In genomic region chr10:121005948-121006587, GRCh38 we compare ENCODE assay signal across 31 cellular contexts.
"Had no signal": no experiment of that assay in that cellular context is flagged by ENCODE, and none has a peak within 500 bp of the region (broad histone marks: within the 10 kb centered on the region; RNA-seq: fewer than 3 reads in every experiment).

No MANE protein-coding gene starts in this region.

- H3K27ac ChIP-seq: ovary, parathyroid adenoma, psoas muscle, skin epidermis, spleen, suprapubic skin, thoracic aorta, thyroid gland, tibial nerve, upper lobe of left lung, vagina had no signal

- H2AFZ ChIP-seq: parathyroid adenoma had no signal

- H3K9ac ChIP-seq: parathyroid adenoma had no signal

- H3K9me3 ChIP-seq: ovary, thyroid gland had no signal

- DNase-seq: naive thymus-derived CD8-positive, alpha-beta T cell; nephron progenitor cell; occipital lobe; ovary; posterior cingulate gyrus; psoas muscle; right cardiac atrium; spleen; stimulated activated CD4-positive, alpha-beta T cell treated with anti-CD3 and anti-CD28 coated beads, Interleukin-12 subunit alpha, Interleukin-12 subunit beta, amount 100 ng/mL, for 4 hours; stimulated activated CD4-positive, alpha-beta T cell treated with anti-CD3 and anti-CD28 coated beads, Interleukin-1b, Interleukin-23, amount 100 ng/mL, for 48 hours; stimulated activated CD4-positive, alpha-beta T cell treated with anti-CD3 and anti-CD28 coated beads, Interleukin-4, amount 100 ng/mL, for 1 hour; stimulated activated CD4-positive, alpha-beta T cell treated with anti-CD3 and anti-CD28 coated beads, Interleukin-4, amount 100 ng/mL, for 4 hours; stimulated activated CD8-positive, alpha-beta memory T cell treated with anti-CD3 and anti-CD28 coated beads, Interleukin-4, amount 100 ng/mL, for 48 hours; stimulated activated naive CD4-positive, alpha-beta T cell; stimulated activated naive CD8-positive, alpha-beta T cell treated with anti-CD3 and anti-CD28 coated beads, Interleukin-15, amount 100 ng/mL, for 72 hours; stimulated activated naive CD8-positive, alpha-beta T cell treated with anti-CD3 and anti-CD28 coated beads, Interleukin-15, Interleukin-2, amounts not matched to agents 100 U/mL and 50 U/mL, for 24 hours; substantia nigra; thyroid gland; trophoblast cell; upper lobe of left lung had no signal

- H3K4me2 ChIP-seq: smooth muscle cell had no signal

- FAIRE-seq: urothelium cell line had no signal

- H3K27me3 ChIP-seq: ovary, suprapubic skin, thyroid gland, tibial nerve, upper lobe of left lung, vagina had no signal

- ATAC-seq: naive thymus-derived CD8-positive, alpha-beta T cell; natural killer cell treated with Interleukin-12 subunit alpha and Interleukin-12 subunit beta and Interleukin-15 and Interleukin-18, amount 100 ng/mL, for 72 hours; psoas muscle; right cardiac atrium; sciatic nerve; stimulated activated memory B cell treated with anti-CD40 and anti-IgM and Interleukin-4, amounts not matched to agents 10 μg/mL and 1 μg/mL and 100 μg/mL, for 72 hours; stimulated activated naive CD8-positive, alpha-beta T cell treated with anti-CD3 and anti-CD28 coated beads, Interleukin-15, amount 100 ng/mL, for 72 hours; stimulated activated naive CD8-positive, alpha-beta T cell treated with anti-CD3 and anti-CD28 coated beads, Interleukin-15, Interleukin-2, amounts not matched to agents 100 U/mL and 50 U/mL, for 24 hours had no signal

- H3K36me3 ChIP-seq: ovary, spleen, suprapubic skin, thoracic aorta, thyroid gland, tibial nerve, upper lobe of left lung, vagina had no signal

- H3K79me2 ChIP-seq: parathyroid adenoma had no signal

- H3K4me1 ChIP-seq: psoas muscle, spleen, suprapubic skin, thyroid gland, tibial nerve, upper lobe of left lung, vagina had no signal

- H3K4me3 ChIP-seq: ovary, psoas muscle, skin epidermis, smooth muscle cell, spleen, suprapubic skin, thoracic aorta, thyroid gland, tibial nerve, upper lobe of left lung, vagina had no signal
